1 cellular context compared by ENCODE assay signal in the genomic region with DNA sequence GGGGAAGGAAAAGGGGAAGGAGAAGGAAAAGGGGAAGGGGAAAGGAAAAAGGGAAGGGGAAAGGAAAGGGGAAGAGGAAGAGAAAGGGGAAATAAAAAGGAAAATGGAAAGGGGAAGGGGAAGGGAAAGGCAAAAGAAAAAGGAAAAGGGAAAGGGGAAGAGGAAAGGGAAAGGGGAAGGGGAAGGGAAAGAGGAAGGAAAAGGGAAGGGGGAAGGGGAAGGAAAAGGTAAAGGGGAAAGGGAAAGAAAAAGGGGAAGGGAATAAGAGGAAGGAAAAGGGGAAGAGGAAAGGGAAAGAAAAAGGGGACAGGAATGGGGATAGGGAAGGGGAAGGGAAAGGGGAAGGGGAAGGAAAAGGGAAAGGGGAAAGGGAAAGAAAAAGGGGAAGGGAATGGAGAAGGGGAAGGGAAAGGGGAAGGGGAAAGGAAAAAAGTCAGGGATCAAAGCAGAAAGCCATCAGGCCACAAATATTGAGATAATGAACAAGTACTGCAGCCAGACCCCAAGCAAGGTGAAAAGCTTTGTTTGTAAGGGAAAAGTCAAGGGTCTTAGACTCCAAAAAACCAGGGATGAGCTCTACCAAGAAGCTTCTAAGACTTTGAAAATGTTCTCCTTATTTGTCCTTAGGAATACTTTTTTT.
TF ChIP-seq lines count a peak whose summit lies in the region.

No MANE protein-coding gene starts in this region.

TF ChIP-seq in GM12878, 131 proteins besides CTCF, POLR2A, EP300 and RAD21:
- TF ChIP-seq EED (IDR thresholded peaks at IDR 0.05; ENCODE audit: low read depth) (0 out of 2 replicates have a peak, but pooled peaks have one; percentile 24), IKZF2 (IDR thresholded peaks at IDR 0.05) (peak; percentile 50 to 52), MYC (IDR thresholded peaks at IDR 0.05; ENCODE audit: insufficient read depth, insufficient read length, insufficient replicate concordance, low read length, severe bottlenecking) (no peak), ETV6 (conservative IDR thresholded peaks at IDR 0.05 in 1 of 2, IDR thresholded peaks at IDR 0.05 in 1 of 2; ENCODE audit: borderline replicate concordance in 1 of 2, low read depth in 1 of 2) (peak in 1 of 2 experiments; percentile 50; a peak in 2 of 4 replicates), SUZ12 (IDR thresholded peaks at IDR 0.05; ENCODE audit: unreplicated experiment) (peak; percentile 26), SPI1 (IDR thresholded peaks at IDR 0.05; ENCODE audit: borderline replicate concordance, insufficient read depth, low read depth, low read length) (0 out of 2 replicates have a peak, but pooled peaks have one; percentile 6)
- TF ChIP-seq, protein P1, sequence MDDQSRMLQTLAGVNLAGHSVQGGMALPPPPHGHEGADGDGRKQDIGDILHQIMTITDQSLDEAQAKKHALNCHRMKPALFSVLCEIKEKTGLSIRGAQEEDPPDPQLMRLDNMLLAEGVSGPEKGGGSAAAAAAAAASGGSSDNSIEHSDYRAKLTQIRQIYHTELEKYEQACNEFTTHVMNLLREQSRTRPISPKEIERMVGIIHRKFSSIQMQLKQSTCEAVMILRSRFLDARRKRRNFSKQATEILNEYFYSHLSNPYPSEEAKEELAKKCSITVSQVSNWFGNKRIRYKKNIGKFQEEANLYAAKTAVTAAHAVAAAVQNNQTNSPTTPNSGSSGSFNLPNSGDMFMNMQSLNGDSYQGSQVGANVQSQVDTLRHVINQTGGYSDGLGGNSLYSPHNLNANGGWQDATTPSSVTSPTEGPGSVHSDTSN (IDR thresholded peaks at IDR 0.05; ENCODE audit: insufficient replicate concordance, low read depth, low read length), result no peak
